24 cellular contexts compared by ENCODE assay signal in the genomic region with DNA sequence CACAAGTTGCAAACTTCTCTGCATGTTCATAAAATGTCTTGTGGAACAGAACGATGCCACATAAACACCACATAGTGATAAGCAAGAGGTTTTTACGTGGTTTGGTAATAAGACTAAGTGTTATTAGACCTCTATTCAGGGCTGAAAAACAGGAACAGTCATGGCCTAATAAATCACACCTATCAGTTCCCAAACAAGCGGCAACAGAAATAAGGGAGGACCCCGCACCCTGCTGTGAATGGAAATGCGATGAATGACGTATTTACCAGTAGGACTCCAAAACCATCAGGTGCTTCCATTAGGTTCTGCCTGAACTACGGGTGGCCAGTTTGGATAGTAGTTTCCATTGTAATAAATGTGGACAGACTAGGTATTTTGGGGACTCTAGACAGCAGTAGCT.
"Had no signal": no experiment of that assay in that cellular context is flagged by ENCODE, and none has a peak within 500 bp of the region (broad histone marks: within the 10 kb centered on the region; RNA-seq: fewer than 3 reads in every experiment).

No MANE protein-coding gene starts in this region.

- H3K9me3 ChIP-seq: left ventricle myocardium inferior, mucosa of descending colon, ovary, sigmoid colon, spleen, tibial nerve, uterus had no signal

- H3K9me3 Mint-ChIP-seq: immature natural killer cell; nephron progenitor cell; stimulated activated effector memory CD8-positive, alpha-beta T cell treated with anti-CD3 and anti-CD28 coated beads, Interleukin-12 subunit alpha, Interleukin-12 subunit beta, amount 100 ng/mL, for 72 hours; stimulated activated naive CD8-positive, alpha-beta T cell treated with anti-CD3 and anti-CD28 coated beads, Interleukin-15, Interleukin-2, amounts not matched to agents 100 ng/mL and 50 ng/mL, for 24 hours; type B pancreatic cell had no signal

- H3K4me3 Mint-ChIP-seq: immature natural killer cell; naive thymus-derived CD4-positive, alpha-beta T cell; nephron progenitor cell; stimulated activated effector memory CD8-positive, alpha-beta T cell treated with anti-CD3 and anti-CD28 coated beads, Interleukin-12 subunit alpha, Interleukin-12 subunit beta, amount 100 ng/mL, for 72 hours; stimulated activated naive CD8-positive, alpha-beta T cell treated with anti-CD3 and anti-CD28 coated beads, Interleukin-15, Interleukin-2, amounts not matched to agents 100 ng/mL and 50 ng/mL, for 24 hours; type B pancreatic cell had no signal

- ATAC-seq: mucosa of descending colon; naive thymus-derived CD4-positive, alpha-beta T cell; right cardiac atrium; stimulated activated effector memory CD8-positive, alpha-beta T cell treated with anti-CD3 and anti-CD28 coated beads, Interleukin-12 subunit alpha, Interleukin-12 subunit beta, amount 100 ng/mL, for 72 hours had no signal

- H3K27ac ChIP-seq: left ventricle myocardium inferior, ovary, sigmoid colon, spleen, tibial nerve, uterus had no signal

- DNase-seq: hypothalamus; immature natural killer cell; kidney; left ventricle myocardium inferior; midbrain; mucosa of descending colon; naive thymus-derived CD4-positive, alpha-beta T cell; nephron progenitor cell; ovary; retina; right cardiac atrium; sigmoid colon; small intestine; spleen; stimulated activated CD4-positive, alpha-beta T cell treated with anti-CD3 and anti-CD28 coated beads, Interleukin-4, amount 100 ng/mL, for 24 hours; stimulated activated naive CD4-positive, alpha-beta T cell; uterus had no signal

- H3K36me3 ChIP-seq: left ventricle myocardium inferior, ovary, uterus had no signal

- H3K27me3 ChIP-seq: ovary, sigmoid colon, spleen, tibial nerve, uterus had no signal

- H3K4me3 ChIP-seq: left ventricle myocardium inferior, lung, mucosa of descending colon, ovary, sigmoid colon, spleen, tibial nerve, uterus had no signal

- FAIRE-seq: islet of Langerhans, kidney, small intestine had no signal

- H3K36me3 Mint-ChIP-seq: type B pancreatic cell had no signal

- H3K27me3 Mint-ChIP-seq: naive thymus-derived CD4-positive, alpha-beta T cell; progenitor cell of endocrine pancreas; stimulated activated naive CD8-positive, alpha-beta T cell treated with anti-CD3 and anti-CD28 coated beads, Interleukin-15, Interleukin-2, amounts not matched to agents 100 ng/mL and 50 ng/mL, for 24 hours; type B pancreatic cell had no signal

- H3K27ac Mint-ChIP-seq: naive thymus-derived CD4-positive, alpha-beta T cell; nephron progenitor cell; progenitor cell of endocrine pancreas; stimulated activated naive CD8-positive, alpha-beta T cell treated with anti-CD3 and anti-CD28 coated beads, Interleukin-15, Interleukin-2, amounts not matched to agents 100 ng/mL and 50 ng/mL, for 24 hours; type B pancreatic cell had no signal
